35 cellular contexts compared by ENCODE assay signal in the genomic region with DNA sequence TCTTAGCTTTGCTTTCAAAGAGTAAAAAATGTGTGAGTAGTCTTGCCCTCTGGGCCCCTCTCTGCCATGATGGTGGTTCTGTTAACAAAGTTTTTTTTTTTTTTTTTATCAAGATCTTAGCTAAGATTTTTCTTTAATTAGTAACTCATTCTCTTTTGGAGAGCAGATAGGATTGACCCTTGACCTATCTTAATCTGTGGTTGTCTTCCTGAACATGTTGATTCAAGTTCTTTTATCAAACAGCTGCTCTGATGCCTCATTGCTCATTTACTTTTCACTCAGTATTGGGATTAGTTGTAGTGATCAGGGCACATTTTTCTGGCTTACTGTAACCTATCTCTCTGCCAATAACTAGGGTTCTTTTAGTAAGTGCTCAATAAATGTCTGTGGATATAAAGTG.
DNase-seq lines count a peak whose midpoint lies in the region; ATAC-seq, FAIRE-seq and TF ChIP-seq lines count a peak whose summit lies in the region.
"Had no signal": no experiment of that assay in that cellular context is flagged by ENCODE, and none has a peak within 500 bp of the region (broad histone marks: within the 10 kb centered on the region; RNA-seq: fewer than 3 reads in every experiment).

No MANE protein-coding gene starts in this region.

- H2AFZ ChIP-seq in trophoblast cell (ENCODE audit: insufficient read depth, low read length, poor library complexity): no peak overlapping the region

- H3K14ac ChIP-seq in trophoblast cell (ENCODE audit: low read length): no peak overlapping the region

- no peak overlapping the region for H3K27ac Mint-ChIP-seq in activated CD8-positive, alpha-beta memory T cell treated with anti-CD3 and anti-CD28 coated beads, Interleukin-2, amount 10 ng/mL, durations not matched to agents 7 days and 5 days
- H3K27ac Mint-ChIP-seq: activated naive CD8-positive, alpha-beta T cell treated with anti-CD3 and anti-CD28 coated beads, Interleukin-2, amount 50 U/mL, for 24 hours; brain; immature natural killer cell; stimulated activated memory B cell treated with anti-CD40 and anti-IgM and Interleukin-4, amounts not matched to agents 10 μg/mL and 1 μg/mL and 100 μg/mL, for 72 hours had no signal

- no peak overlapping the region for H3K9ac ChIP-seq in trophoblast cell (ENCODE audit: low read length)
- H3K9ac ChIP-seq: BLaER1 treated with 17β-estradiol and CSF1 and Interleukin-3, amounts not matched to agents 10 nM and 100 nM had no signal

- no peaks in the 10 kb centered on the region for H3K9me3 Mint-ChIP-seq in activated CD8-positive, alpha-beta memory T cell treated with anti-CD3 and anti-CD28 coated beads, Interleukin-2, amount 10 ng/mL, durations not matched to agents 7 days and 5 days (ENCODE audit: low read depth)
- H3K9me3 Mint-ChIP-seq: activated naive CD8-positive, alpha-beta T cell treated with anti-CD3 and anti-CD28 coated beads, Interleukin-2, amount 50 U/mL, for 24 hours; brain had no signal

- H3K27me3 ChIP-seq in bronchial epithelial cell (ENCODE audit: control insufficient read depth, insufficient read depth, low read length) (no peaks in the 10 kb centered on the region), trophoblast cell (ENCODE audit: insufficient read depth, low read length) (no peaks in the 10 kb centered on the region)
- H3K27me3 ChIP-seq: BLaER1 treated with 17β-estradiol and CSF1 and Interleukin-3, amounts not matched to agents 10 nM and 100 nM; gastroesophageal sphincter; transverse colon had no signal

- no peaks in the 10 kb centered on the region for H3K4me1 ChIP-seq in trophoblast cell (ENCODE audit: control insufficient read depth in 1 of 2, insufficient read depth in 2 of 2, low read length in 2 of 2)
- H3K4me1 ChIP-seq: left ventricle myocardium inferior, psoas muscle had no signal

- CTCF ChIA-PET in activated CD8-positive, alpha-beta memory T cell treated with anti-CD3 and anti-CD28 coated beads, Interleukin-2, amount 10 ng/mL, durations not matched to agents 7 days and 5 days (lab: Charles Lee): interaction anchor here (0.6 kb wide), 1 partner anchor 514 kb away, joined by 4 read pairs; no protein-coding TSS in a partner anchor

- H2BK5ac ChIP-seq in trophoblast cell (ENCODE audit: low read depth, low read length, poor library complexity): no peak overlapping the region

- H3K36me3 Mint-ChIP-seq in activated CD8-positive, alpha-beta memory T cell treated with anti-CD3 and anti-CD28 coated beads, Interleukin-2, amount 10 ng/mL, durations not matched to agents 7 days and 5 days: peaks cover 2% of the 10 kb centered on the region
- H3K36me3 Mint-ChIP-seq: brain; stimulated activated memory B cell treated with anti-CD40 and anti-IgM and Interleukin-4, amounts not matched to agents 10 μg/mL and 1 μg/mL and 100 μg/mL, for 72 hours had no signal

- H3K79me2 ChIP-seq in trophoblast cell (ENCODE audit: control insufficient read depth, insufficient read depth, low read length, poor library complexity): no peaks in the 10 kb centered on the region

- H3K4me3 ChIP-seq in bronchial epithelial cell (ENCODE audit: low read depth, low read length) (no peak overlapping the region), trophoblast cell (ENCODE audit: low read depth, low read length) (no peak overlapping the region)
- H3K4me3 ChIP-seq: BLaER1 treated with 17β-estradiol and CSF1 and Interleukin-3, amounts not matched to agents 10 nM and 100 nM; gastroesophageal sphincter; left ventricle myocardium inferior; psoas muscle; transverse colon had no signal

- no peaks in the 10 kb centered on the region for H3K79me1 ChIP-seq in trophoblast cell (ENCODE audit: low read length)

- ATAC-seq in GM21576 (IDR thresholded peaks at IDR 0.05; ENCODE audit: unreplicated experiment): no peak
- no peak for ATAC-seq in HG03097 (IDR thresholded peaks at IDR 0.05; ENCODE audit: low FRiP score, unreplicated experiment)
- no peak for ATAC-seq in activated CD8-positive, alpha-beta memory T cell treated with anti-CD3 and anti-CD28 coated beads, Interleukin-2, amount 10 ng/mL, durations not matched to agents 7 days and 5 days
- ATAC-seq: activated naive CD8-positive, alpha-beta T cell treated with anti-CD3 and anti-CD28 coated beads, Interleukin-2, amount 50 U/mL, for 24 hours; gastroesophageal sphincter; HCT116; naive thymus-derived CD8-positive, alpha-beta T cell; psoas muscle; stimulated activated memory B cell treated with anti-CD40 and anti-IgM and Interleukin-4, amounts not matched to agents 10 μg/mL and 1 μg/mL and 100 μg/mL, for 72 hours had no signal

- H4K8ac ChIP-seq in trophoblast cell (ENCODE audit: low read depth, low read length): no peak overlapping the region

- no peak overlapping the region for H3K18ac ChIP-seq in trophoblast cell (ENCODE audit: low read length)

- no peak overlapping the region for H3K27ac ChIP-seq in trophoblast cell (ENCODE audit: low read depth, low read length)
- H3K27ac ChIP-seq: BLaER1 treated with 17β-estradiol and CSF1 and Interleukin-3, amounts not matched to agents 10 nM and 100 nM; gastroesophageal sphincter; left ventricle myocardium inferior; psoas muscle; WERI-Rb-1 had no signal

- peaks cover 2% of the 10 kb centered on the region for H3K4me1 Mint-ChIP-seq in activated CD8-positive, alpha-beta memory T cell treated with anti-CD3 and anti-CD28 coated beads, Interleukin-2, amount 10 ng/mL, durations not matched to agents 7 days and 5 days
- H3K4me1 Mint-ChIP-seq: stimulated activated memory B cell treated with anti-CD40 and anti-IgM and Interleukin-4, amounts not matched to agents 10 μg/mL and 1 μg/mL and 100 μg/mL, for 72 hours had no signal

- no peak overlapping the region for H2BK120ac ChIP-seq in trophoblast cell (ENCODE audit: insufficient read depth, low read length, poor library complexity)

- TF ChIP-seq CTCF in bronchial epithelial cell (IDR thresholded peaks at IDR 0.05; ENCODE audit: insufficient read depth, low read length, severe bottlenecking): no peak

- H4K12ac ChIP-seq in trophoblast cell (ENCODE audit: low read depth, low read length): no peak overlapping the region

- H3K36me3 ChIP-seq in bronchial epithelial cell (ENCODE audit: control insufficient read depth, insufficient read depth, low read length) (no peaks in the 10 kb centered on the region), trophoblast cell (ENCODE audit: control insufficient read depth in 1 of 2, insufficient read depth in 2 of 2, low read length in 2 of 2) (no peaks in the 10 kb centered on the region)
- H3K36me3 ChIP-seq: BLaER1 treated with 17β-estradiol and CSF1 and Interleukin-3, amounts not matched to agents 10 nM and 100 nM; gastroesophageal sphincter; left ventricle myocardium inferior; transverse colon; WERI-Rb-1 had no signal

- H3K4me3 Mint-ChIP-seq in activated CD8-positive, alpha-beta memory T cell treated with anti-CD3 and anti-CD28 coated beads, Interleukin-2, amount 10 ng/mL, durations not matched to agents 7 days and 5 days: no peak overlapping the region
- H3K4me3 Mint-ChIP-seq: activated naive CD8-positive, alpha-beta T cell treated with anti-CD3 and anti-CD28 coated beads, Interleukin-2, amount 50 U/mL, for 24 hours; brain; immature natural killer cell; stimulated activated memory B cell treated with anti-CD40 and anti-IgM and Interleukin-4, amounts not matched to agents 10 μg/mL and 1 μg/mL and 100 μg/mL, for 72 hours had no signal

- H3K23ac ChIP-seq in trophoblast cell (ENCODE audit: low read length): no peak overlapping the region

- H3K4ac ChIP-seq in trophoblast cell (ENCODE audit: low read depth, low read length): no peak overlapping the region

- DNase-seq in LHCN-M2 (ENCODE audit: low read depth) (peak; percentile 58), bronchial epithelial cell (ENCODE audit: low read depth) (peak; percentile 85), kidney tubule cell (ENCODE audit: low spot score) (peak; percentile 23), trophoblast cell (peak; percentile 37 to 59)
- no peak for DNase-seq in activated CD8-positive, alpha-beta memory T cell treated with anti-CD3 and anti-CD28 coated beads, Interleukin-2, amount 10 ng/mL, durations not matched to agents 7 days and 5 days
- DNase-seq: activated CD4-positive, alpha-beta T cell treated with anti-CD3 and anti-CD28 coated beads for 48 hours; activated CD8-positive, alpha-beta memory T cell treated with anti-CD3 and anti-CD28 coated beads for 24 hours; activated effector memory CD4-positive, alpha-beta T cell treated with anti-CD3 and anti-CD28 coated beads, Interleukin-2, amount 50 U/mL, for 16 hours; activated naive CD8-positive, alpha-beta T cell treated with anti-CD3 and anti-CD28 coated beads, Interleukin-2, amount 50 U/mL, for 24 hours; cerebellar nuclear complex; DMS79 treated with DMSO at 0.1 percent for 48 hours; GDM1; hypothalamus; immature natural killer cell; IMR-90; left ventricle myocardium inferior; midbrain; naive thymus-derived CD8-positive, alpha-beta T cell; NCI-H1048; NCI-H2107; NCI-H446 treated with DMSO at 0.1 percent for 48 hours; NCI-H774; occipital lobe; psoas muscle; RPMI8226; transverse colon; WERI-Rb-1 had no signal

- H2AK5ac ChIP-seq in trophoblast cell (ENCODE audit: low read length): no peak overlapping the region

- H3K27me3 Mint-ChIP-seq in activated CD8-positive, alpha-beta memory T cell treated with anti-CD3 and anti-CD28 coated beads, Interleukin-2, amount 10 ng/mL, durations not matched to agents 7 days and 5 days: no peaks in the 10 kb centered on the region
- H3K27me3 Mint-ChIP-seq: activated naive CD8-positive, alpha-beta T cell treated with anti-CD3 and anti-CD28 coated beads, Interleukin-2, amount 50 U/mL, for 24 hours; brain; naive thymus-derived CD8-positive, alpha-beta T cell; stimulated activated memory B cell treated with anti-CD40 and anti-IgM and Interleukin-4, amounts not matched to agents 10 μg/mL and 1 μg/mL and 100 μg/mL, for 72 hours had no signal

- H2BK12ac ChIP-seq in trophoblast cell (ENCODE audit: low read length): no peak overlapping the region

- no peak for FAIRE-seq in bronchial epithelial cell (lab: Jason Lieb, UNC)
- FAIRE-seq: endometrium had no signal

- H3K9me3 ChIP-seq in trophoblast cell (ENCODE audit: insufficient read depth, low read depth, low read length): no peaks in the 10 kb centered on the region
- H3K9me3 ChIP-seq: BLaER1 treated with 17β-estradiol and CSF1 and Interleukin-3, amounts not matched to agents 10 nM and 100 nM; gastroesophageal sphincter; left ventricle myocardium inferior; psoas muscle; transverse colon had no signal

- H4K91ac ChIP-seq in trophoblast cell (ENCODE audit: low read depth, low read length): no peak overlapping the region

- no peak overlapping the region for H3K4me2 ChIP-seq in trophoblast cell (ENCODE audit: low read length)
- H3K4me2 ChIP-seq: BLaER1 treated with 17β-estradiol and CSF1 and Interleukin-3, amounts not matched to agents 10 nM and 100 nM had no signal
